18 cellular contexts compared by ENCODE assay signal in the genomic region with DNA sequence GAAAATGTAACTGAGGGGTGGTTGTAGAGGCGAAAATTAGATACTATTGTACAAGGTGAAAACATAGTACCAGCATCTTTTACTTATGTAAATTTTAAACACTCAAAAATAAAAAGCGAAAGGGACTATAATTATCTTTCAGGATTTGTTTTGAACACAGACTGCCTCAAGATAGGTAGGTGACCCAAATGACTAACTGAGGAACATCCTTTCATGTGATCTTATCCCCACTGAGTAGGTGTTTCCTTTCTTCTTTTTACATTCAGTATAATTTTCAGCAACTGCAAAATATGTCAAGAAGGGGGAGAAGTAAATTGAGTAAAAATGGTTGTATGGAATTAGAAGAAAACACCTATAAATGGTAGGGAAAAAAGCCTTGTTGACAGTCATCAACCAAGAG.
"Had no signal": no experiment of that assay in that cellular context is flagged by ENCODE, and none has a peak within 500 bp of the region (broad histone marks: within the 10 kb centered on the region; RNA-seq: fewer than 3 reads in every experiment).

No MANE protein-coding gene starts in this region.

- H3K9me3 Mint-ChIP-seq: stimulated activated memory B cell treated with anti-CD40 and anti-IgM and Interleukin-4, amounts not matched to agents 10 μg/mL and 1 μg/mL and 100 μg/mL, for 72 hours; stimulated activated naive CD8-positive, alpha-beta T cell treated with anti-CD3 and anti-CD28 coated beads, Interleukin-15, Interleukin-2, amounts not matched to agents 100 ng/mL and 50 ng/mL, for 24 hours had no signal

- H3K27ac ChIP-seq: heart right ventricle, neutrophil, psoas muscle, right lobe of liver, tibial artery, upper lobe of left lung, vagina had no signal

- DNase-seq: effector memory CD4-positive, alpha-beta T cell; heart right ventricle; islet precursor cell; mammary epithelial cell; naive thymus-derived CD4-positive, alpha-beta T cell; psoas muscle; retina; right lobe of liver; stimulated activated CD4-positive, alpha-beta T cell treated with anti-CD3 and anti-CD28 coated beads, Interleukin-1b, Interleukin-23, amount 100 ng/mL, for 48 hours; stimulated activated CD4-positive, alpha-beta T cell treated with anti-CD3 and anti-CD28 coated beads, Interleukin-4, amount 100 ng/mL, for 24 hours; tibial artery; upper lobe of left lung had no signal

- ATAC-seq: esophagus mucosa; heart right ventricle; left lobe of liver; naive thymus-derived CD4-positive, alpha-beta T cell; psoas muscle; right lobe of liver; stimulated activated memory B cell treated with anti-CD40 and anti-IgM and Interleukin-4, amounts not matched to agents 10 μg/mL and 1 μg/mL and 100 μg/mL, for 72 hours had no signal

- H3K36me3 Mint-ChIP-seq: naive thymus-derived CD4-positive, alpha-beta T cell; stimulated activated memory B cell treated with anti-CD40 and anti-IgM and Interleukin-4, amounts not matched to agents 10 μg/mL and 1 μg/mL and 100 μg/mL, for 72 hours had no signal

- H3K4me3 Mint-ChIP-seq: naive thymus-derived CD4-positive, alpha-beta T cell; stimulated activated memory B cell treated with anti-CD40 and anti-IgM and Interleukin-4, amounts not matched to agents 10 μg/mL and 1 μg/mL and 100 μg/mL, for 72 hours; stimulated activated naive CD8-positive, alpha-beta T cell treated with anti-CD3 and anti-CD28 coated beads, Interleukin-15, Interleukin-2, amounts not matched to agents 100 ng/mL and 50 ng/mL, for 24 hours had no signal

- H3K4me1 Mint-ChIP-seq: stimulated activated memory B cell treated with anti-CD40 and anti-IgM and Interleukin-4, amounts not matched to agents 10 μg/mL and 1 μg/mL and 100 μg/mL, for 72 hours had no signal

- H3K27ac Mint-ChIP-seq: naive thymus-derived CD4-positive, alpha-beta T cell; stimulated activated memory B cell treated with anti-CD40 and anti-IgM and Interleukin-4, amounts not matched to agents 10 μg/mL and 1 μg/mL and 100 μg/mL, for 72 hours; stimulated activated naive CD8-positive, alpha-beta T cell treated with anti-CD3 and anti-CD28 coated beads, Interleukin-15, Interleukin-2, amounts not matched to agents 100 ng/mL and 50 ng/mL, for 24 hours had no signal
